11 cellular contexts compared by ENCODE assay signal in genomic region chr4:120865985-120866384, GRCh38. TPM values are rescaled to one million over a fixed set of nuclear protein-coding genes. Genes with fewer than 3 reads are reported as not detected.
DNase-seq lines count a peak whose midpoint lies in the region; ATAC-seq, FAIRE-seq and TF ChIP-seq lines count a peak whose summit lies in the region.
"Had no signal": no experiment of that assay in that cellular context is flagged by ENCODE, and none has a peak within 500 bp of the region (broad histone marks: within the 10 kb centered on the region; RNA-seq: fewer than 3 reads in every experiment).

No MANE protein-coding gene starts in this region.

- no peak overlapping the region for H4K91ac ChIP-seq in mesenchymal stem cell (ENCODE audit: low read length)

- FAIRE-seq in GM19239 (lab: Jason Lieb, UNC) = peak; percentile 75

- H3K27me3 ChIP-seq in mesenchymal stem cell (ENCODE audit: control insufficient read depth in 1 of 2, insufficient read depth in 1 of 2, low read length in 2 of 2) = no peaks in the 10 kb centered on the region

- H2BK5ac ChIP-seq in mesenchymal stem cell (ENCODE audit: low read depth, low read length, poor library complexity, severe bottlenecking) = no peak overlapping the region

- no peak overlapping the region for H3K4ac ChIP-seq in mesenchymal stem cell (ENCODE audit: low read depth in 1 of 2, low read length in 2 of 2)

- H2BK12ac ChIP-seq in mesenchymal stem cell (ENCODE audit: low read length in 2 of 2) = no peak overlapping the region

- no peaks in the 10 kb centered on the region for H3K9me3 ChIP-seq in mesenchymal stem cell (ENCODE audit: control insufficient read depth, low read length)

- no peak overlapping the region for H3K23ac ChIP-seq in mesenchymal stem cell (ENCODE audit: low read length in 2 of 2)

- H3K79me1 ChIP-seq in mesenchymal stem cell (replicated peaks; ENCODE audit: low read length, poor library complexity, severe bottlenecking) = peaks cover 3% of the 10 kb centered on the region

- no peak overlapping the region for H3K18ac ChIP-seq in mesenchymal stem cell (ENCODE audit: low read depth in 1 of 2, low read length in 2 of 2)

- DNase-seq in GM19239 (ENCODE audit: insufficient read length, low spot score) = no peak
- DNase-seq in NCI-H510A (lab: John Stamatoyannopoulos, UW) = peak; percentile 34
- DNase-seq in mesenchymal stem cell = no peak
- no peak for DNase-seq in activated T-cell treated with anti-CD3 and anti-CD28 coated beads for 4 hours
- no peak for DNase-seq in omental fat pad (ENCODE audit: low spot score)
- no peak for DNase-seq in effector CD8-positive, alpha-beta T cell (lab: John Stamatoyannopoulos, UW)
- no peak for DNase-seq in SIG-M5 treated with dmso at 0.1 percent for 504 hours (lab: John Stamatoyannopoulos, UW; ENCODE audit: unreplicated experiment)
- DNase-seq: naive B cell; stimulated activated CD4-positive, alpha-beta T cell treated with anti-CD3 and anti-CD28 coated beads, Interleukin-12 subunit alpha, Interleukin-12 subunit beta, amount 100 ng/mL, for 4 hours had no signal

- peak overlapping the region; percentile 77 for H3K27ac ChIP-seq in mesenchymal stem cell (ENCODE audit: low read length, poor library complexity, severe bottlenecking)

- no peak overlapping the region for H3K9ac ChIP-seq in mesenchymal stem cell (ENCODE audit: low read length)

- H2AFZ ChIP-seq in mesenchymal stem cell (ENCODE audit: low read depth, low read length) = no peak overlapping the region

- no peak overlapping the region for H3K4me3 ChIP-seq in mesenchymal stem cell (ENCODE audit: insufficient read depth in 1 of 2, low read depth in 1 of 2, low read length in 2 of 2)

- H2BK120ac ChIP-seq in mesenchymal stem cell (ENCODE audit: low read depth, low read length) = no peak overlapping the region

- no peak overlapping the region for H3K4me2 ChIP-seq in mesenchymal stem cell (ENCODE audit: low read length, poor library complexity, severe bottlenecking)

- 99% methylated on average over 1 of the region's 1 CpG for WGBS in mesenchymal stem cell

- no peak overlapping the region for H2AK5ac ChIP-seq in mesenchymal stem cell (ENCODE audit: low read length, severe bottlenecking)

- no peak overlapping the region for H4K8ac ChIP-seq in mesenchymal stem cell (ENCODE audit: low read length)

- no peak overlapping the region for H3K14ac ChIP-seq in mesenchymal stem cell (ENCODE audit: low read length in 2 of 2)

- peaks cover 6% of the 10 kb centered on the region for H3K4me1 ChIP-seq in mesenchymal stem cell (ENCODE audit: control insufficient read depth, insufficient read depth, low read depth, low read length)

- TF ChIP-seq CTCF in omental fat pad (IDR thresholded peaks at IDR 0.05) = no peak

- H3K36me3 ChIP-seq in mesenchymal stem cell (ENCODE audit: control insufficient read depth in 1 of 2, insufficient read depth in 2 of 2, low read depth in 1 of 2, low read length in 2 of 2) = no peaks in the 10 kb centered on the region

- H2BK15ac ChIP-seq in mesenchymal stem cell (ENCODE audit: low read depth, poor library complexity, severe bottlenecking) = no peak overlapping the region

- ATAC-seq in HG02884 (IDR thresholded peaks at IDR 0.05; ENCODE audit: unreplicated experiment) = peak; percentile 71
- ATAC-seq in omental fat pad (ENCODE audit: low FRiP score) = no peak

RNA-seq across cellular contexts. Expression of gene PRDM5, which starts 56.5 kb away (rescaled TPM):
- polyA plus RNA-seq in mesenchymal stem cell (2013, experiment 1 of 2) = 3.0 TPM
- polyA plus RNA-seq in mesenchymal stem cell (2013, experiment 2 of 2) = 2.8 TPM
- 10 to 100 TPM in 2 of 4 donors, 1 to 10 TPM in 2; 6.0 to 18.8 (median 12.0) TPM for total RNA-seq in omental fat pad
- total RNA-seq: activated T-helper 1 cell treated with anti-CD3 and anti-CD28 coated beads, Interleukin-12 subunit alpha, Interleukin-12 subunit beta, Interleukin-2, Interleukin-4 antibody, amounts not matched to agents 30 ng/mL and 10 ng/mL and 1 ng/mL, durations not matched to agents 14 hours and 24 hours and 36 hours had no signal
